Comparison of ENCODE assay signal across 1 cellular context in genomic region chr2:25664531-25665307, GRCh38.
TF ChIP-seq lines count a peak whose summit lies in the region.

No MANE protein-coding gene starts in this region.

TF ChIP-seq in HepG2, 621 proteins besides CTCF, POLR2A, EP300 and RAD21 (continued from another document and continues in another):
- no peak for TF ChIP-seq ZNF710 (CRISPR knock-in tag; IDR thresholded peaks at IDR 0.05; ENCODE audit: borderline replicate concordance)
- TF ChIP-seq BCL6 (CRISPR knock-in tag; IDR thresholded peaks at IDR 0.05): no peak
- TF ChIP-seq FOXA3 (CRISPR knock-in tag; IDR thresholded peaks at IDR 0.05): 0 out of 2 replicates have a peak, but pooled peaks have one; percentile 27
- TF ChIP-seq ZBTB33 (CRISPR knock-in tag; IDR thresholded peaks at IDR 0.05): peak; percentile 90
- TF ChIP-seq RFX3 (CRISPR knock-in tag; IDR thresholded peaks at IDR 0.05): no peak
- TF ChIP-seq REXO4 (CRISPR knock-in tag; IDR thresholded peaks at IDR 0.05; ENCODE audit: borderline replicate concordance): no peak
- TF ChIP-seq, protein P1, sequence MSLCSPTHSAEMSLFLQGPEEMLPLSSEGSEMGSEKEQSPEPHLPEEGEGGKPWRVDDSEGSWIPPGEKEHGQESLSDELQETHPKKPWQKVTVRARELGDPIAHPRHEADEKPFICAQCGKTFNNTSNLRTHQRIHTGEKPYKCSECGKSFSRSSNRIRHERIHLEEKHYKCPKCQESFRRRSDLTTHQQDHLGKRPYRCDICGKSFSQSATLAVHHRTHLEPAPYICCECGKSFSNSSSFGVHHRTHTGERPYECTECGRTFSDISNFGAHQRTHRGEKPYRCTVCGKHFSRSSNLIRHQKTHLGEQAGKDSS (CRISPR knock-in tag; IDR thresholded peaks at IDR 0.05; ENCODE audit: borderline replicate concordance, low read depth): no peak
- TF ChIP-seq, protein P2, sequence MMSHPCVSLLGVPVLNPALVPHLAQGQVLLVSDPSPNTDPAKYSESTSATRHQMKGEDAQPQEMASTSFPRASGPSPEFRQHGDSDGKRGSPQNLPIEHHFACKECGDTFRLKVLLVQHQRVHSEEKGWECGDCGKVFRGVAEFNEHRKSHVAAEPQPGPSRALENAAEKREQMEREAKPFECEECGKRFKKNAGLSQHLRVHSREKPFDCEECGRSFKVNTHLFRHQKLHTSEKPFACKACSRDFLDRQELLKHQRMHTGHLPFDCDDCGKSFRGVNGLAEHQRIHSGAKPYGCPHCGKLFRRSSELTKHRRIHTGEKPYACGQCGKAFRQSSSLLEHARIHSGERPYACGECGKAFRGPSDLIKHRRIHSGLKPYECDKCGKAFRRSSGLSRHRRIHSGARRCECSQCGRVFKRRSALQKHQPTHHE (CRISPR knock-in tag; IDR thresholded peaks at IDR 0.05; ENCODE audit: borderline replicate concordance): no peak
- TF ChIP-seq ZBTB34 (CRISPR knock-in tag; IDR thresholded peaks at IDR 0.05): no peak
- TF ChIP-seq PLRG1 (conservative IDR thresholded peaks at IDR 0.05): no peak
- TF ChIP-seq CEBPG (CRISPR knock-in tag; IDR thresholded peaks at IDR 0.05): 0 out of 2 replicates have a peak, but pooled peaks have one; percentile 4
- TF ChIP-seq, protein P3, sequence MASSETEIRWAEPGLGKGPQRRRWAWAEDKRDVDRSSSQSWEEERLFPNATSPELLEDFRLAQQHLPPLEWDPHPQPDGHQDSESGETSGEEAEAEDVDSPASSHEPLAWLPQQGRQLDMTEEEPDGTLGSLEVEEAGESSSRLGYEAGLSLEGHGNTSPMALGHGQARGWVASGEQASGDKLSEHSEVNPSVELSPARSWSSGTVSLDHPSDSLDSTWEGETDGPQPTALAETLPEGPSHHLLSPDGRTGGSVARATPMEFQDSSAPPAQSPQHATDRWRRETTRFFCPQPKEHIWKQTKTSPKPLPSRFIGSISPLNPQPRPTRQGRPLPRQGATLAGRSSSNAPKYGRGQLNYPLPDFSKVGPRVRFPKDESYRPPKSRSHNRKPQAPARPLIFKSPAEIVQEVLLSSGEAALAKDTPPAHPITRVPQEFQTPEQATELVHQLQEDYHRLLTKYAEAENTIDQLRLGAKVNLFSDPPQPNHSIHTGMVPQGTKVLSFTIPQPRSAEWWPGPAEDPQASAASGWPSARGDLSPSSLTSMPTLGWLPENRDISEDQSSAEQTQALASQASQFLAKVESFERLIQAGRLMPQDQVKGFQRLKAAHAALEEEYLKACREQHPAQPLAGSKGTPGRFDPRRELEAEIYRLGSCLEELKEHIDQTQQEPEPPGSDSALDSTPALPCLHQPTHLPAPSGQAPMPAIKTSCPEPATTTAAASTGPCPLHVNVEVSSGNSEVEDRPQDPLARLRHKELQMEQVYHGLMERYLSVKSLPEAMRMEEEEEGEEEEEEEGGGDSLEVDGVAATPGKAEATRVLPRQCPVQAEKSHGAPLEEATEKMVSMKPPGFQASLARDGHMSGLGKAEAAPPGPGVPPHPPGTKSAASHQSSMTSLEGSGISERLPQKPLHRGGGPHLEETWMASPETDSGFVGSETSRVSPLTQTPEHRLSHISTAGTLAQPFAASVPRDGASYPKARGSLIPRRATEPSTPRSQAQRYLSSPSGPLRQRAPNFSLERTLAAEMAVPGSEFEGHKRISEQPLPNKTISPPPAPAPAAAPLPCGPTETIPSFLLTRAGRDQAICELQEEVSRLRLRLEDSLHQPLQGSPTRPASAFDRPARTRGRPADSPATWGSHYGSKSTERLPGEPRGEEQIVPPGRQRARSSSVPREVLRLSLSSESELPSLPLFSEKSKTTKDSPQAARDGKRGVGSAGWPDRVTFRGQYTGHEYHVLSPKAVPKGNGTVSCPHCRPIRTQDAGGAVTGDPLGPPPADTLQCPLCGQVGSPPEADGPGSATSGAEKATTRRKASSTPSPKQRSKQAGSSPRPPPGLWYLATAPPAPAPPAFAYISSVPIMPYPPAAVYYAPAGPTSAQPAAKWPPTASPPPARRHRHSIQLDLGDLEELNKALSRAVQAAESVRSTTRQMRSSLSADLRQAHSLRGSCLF (CRISPR knock-in tag; IDR thresholded peaks at IDR 0.05; ENCODE audit: borderline replicate concordance): no peak
- TF ChIP-seq ZNF318 (CRISPR knock-in tag; IDR thresholded peaks at IDR 0.05): 0 out of 2 replicates have a peak, but pooled peaks have one; percentile 27
- no peak for TF ChIP-seq MLXIP (CRISPR knock-in tag; IDR thresholded peaks at IDR 0.05; ENCODE audit: borderline replicate concordance)
- TF ChIP-seq ZNF775 (CRISPR knock-in tag; IDR thresholded peaks at IDR 0.05; ENCODE audit: borderline replicate concordance): no peak
- TF ChIP-seq STAG1 (CRISPR knock-in tag; IDR thresholded peaks at IDR 0.05): peak; percentile 92
- no peak for TF ChIP-seq ZNF569 (CRISPR knock-in tag; IDR thresholded peaks at IDR 0.05; ENCODE audit: borderline replicate concordance)
- TF ChIP-seq SATB2 (CRISPR knock-in tag; IDR thresholded peaks at IDR 0.05): no peak
- TF ChIP-seq ZNF230 (CRISPR knock-in tag; IDR thresholded peaks at IDR 0.05): 0 out of 2 replicates have a peak, but pooled peaks have one; percentile 58
- no peak for TF ChIP-seq ZNF614 (CRISPR knock-in tag; IDR thresholded peaks at IDR 0.05; ENCODE audit: borderline replicate concordance)
- TF ChIP-seq SOX6 (IDR thresholded peaks at IDR 0.05): no peak
- no peak; the same call in 1 of the 2 replicates for TF ChIP-seq SOX6 (CRISPR knock-in tag; IDR thresholded peaks at IDR 0.05)
- no peak for TF ChIP-seq FOSL1 (CRISPR knock-in tag; IDR thresholded peaks at IDR 0.05; ENCODE audit: borderline replicate concordance)
- TF ChIP-seq ZNF766 (CRISPR knock-in tag; IDR thresholded peaks at IDR 0.05; ENCODE audit: borderline replicate concordance): no peak
- TF ChIP-seq, protein P4, sequence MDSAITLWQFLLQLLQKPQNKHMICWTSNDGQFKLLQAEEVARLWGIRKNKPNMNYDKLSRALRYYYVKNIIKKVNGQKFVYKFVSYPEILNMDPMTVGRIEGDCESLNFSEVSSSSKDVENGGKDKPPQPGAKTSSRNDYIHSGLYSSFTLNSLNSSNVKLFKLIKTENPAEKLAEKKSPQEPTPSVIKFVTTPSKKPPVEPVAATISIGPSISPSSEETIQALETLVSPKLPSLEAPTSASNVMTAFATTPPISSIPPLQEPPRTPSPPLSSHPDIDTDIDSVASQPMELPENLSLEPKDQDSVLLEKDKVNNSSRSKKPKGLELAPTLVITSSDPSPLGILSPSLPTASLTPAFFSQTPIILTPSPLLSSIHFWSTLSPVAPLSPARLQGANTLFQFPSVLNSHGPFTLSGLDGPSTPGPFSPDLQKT (CRISPR knock-in tag; IDR thresholded peaks at IDR 0.05; ENCODE audit: borderline replicate concordance): no peak
- no peak for TF ChIP-seq ZNF552 (CRISPR knock-in tag; IDR thresholded peaks at IDR 0.05; ENCODE audit: borderline replicate concordance)
- no peak for TF ChIP-seq ZNF224 (CRISPR knock-in tag; IDR thresholded peaks at IDR 0.05)
- no peak for TF ChIP-seq ZNF781 (CRISPR knock-in tag; IDR thresholded peaks at IDR 0.05; ENCODE audit: borderline replicate concordance, not compliant biosample characterization)
- no peak for TF ChIP-seq POLR2AphosphoS5 (IDR thresholded peaks at IDR 0.05; ENCODE audit: low read depth, low read length)
